In the genomic region with DNA sequence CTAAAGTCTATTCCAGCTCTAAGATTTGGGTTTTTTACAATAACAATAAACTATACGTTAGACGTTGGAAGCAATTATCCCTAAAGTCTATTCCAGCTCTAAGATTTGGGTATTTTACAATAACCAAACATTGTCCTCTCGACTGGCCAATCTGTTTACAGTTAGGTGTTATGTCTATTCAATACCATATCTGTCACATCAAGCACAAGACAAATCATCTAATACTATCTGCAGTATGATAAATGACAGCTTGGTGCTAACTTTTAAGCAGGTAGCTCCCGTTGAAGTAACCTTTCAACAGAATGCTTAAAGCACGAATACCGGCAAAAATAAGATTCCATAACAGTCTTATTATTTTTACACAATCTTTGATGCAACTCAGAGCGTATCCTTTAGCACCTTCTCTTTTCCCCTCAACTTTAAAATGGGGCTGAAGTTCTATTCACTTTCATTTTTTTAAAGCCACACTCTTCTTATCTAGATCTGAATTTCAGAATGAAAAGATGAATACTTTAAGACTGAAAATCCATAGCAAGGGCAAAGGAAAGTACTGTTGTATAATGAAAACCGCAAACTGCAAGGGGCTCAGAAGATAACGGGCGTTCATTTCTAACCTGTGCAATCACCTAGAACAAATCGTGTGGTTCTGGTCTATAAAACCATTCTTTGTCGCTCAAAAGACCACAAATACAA, we compare ENCODE assay signal across 8 cellular contexts. TPM values are rescaled to one million over a fixed set of nuclear protein-coding genes. Genes with fewer than 3 reads are reported as not detected.
A peak's percentile ranks its signal among the peaks of the same experiment; 100 is the strongest.
DNase-seq lines count a peak whose midpoint lies in the region; ATAC-seq, FAIRE-seq and TF ChIP-seq lines count a peak whose summit lies in the region.

No MANE protein-coding gene starts in this region.

- peaks cover 38% of the 10 kb centered on the region for H3K4me1 ChIP-seq in DND-41 (ENCODE audit: insufficient read depth, low read length)
- peaks cover 48% of the 10 kb centered on the region for H3K4me1 ChIP-seq in Loucy (ENCODE audit: insufficient read depth, low read length, poor library complexity, severe bottlenecking)

- H3K27ac Mint-ChIP-seq in nephron: peak overlapping the region; percentile 85 to 99 (median 98)

- H2AFZ ChIP-seq in DND-41 (ENCODE audit: low read depth, low read length) (peak overlapping the region; percentile 29), Loucy (ENCODE audit: low read length) (no peak overlapping the region)

- H4K20me1 ChIP-seq in DND-41 (ENCODE audit: insufficient read depth, low read length): peaks cover 53% of the 10 kb centered on the region
- peaks cover 48% of the 10 kb centered on the region for H4K20me1 ChIP-seq in Loucy (ENCODE audit: insufficient read depth, low read length, poor library complexity, severe bottlenecking)

- peak overlapping the region; percentile 91 for H3K27ac ChIP-seq in DND-41 (ENCODE audit: low read length)
- peak overlapping the region; percentile 96 for H3K27ac ChIP-seq in cingulate gyrus (ENCODE audit: low read depth, low read length)

- ATAC-seq in DND-41 (ENCODE audit: insufficient read depth, low read depth) (peak; percentile 12; the same call in 2 of the 3 replicates), GM18907 (IDR thresholded peaks at IDR 0.05; ENCODE audit: unreplicated experiment) (no peak)

- DNase-seq in DND-41: no peak
- no peak for DNase-seq in HTR-8/SVneo (ENCODE audit: insufficient read length, low spot score)
- no peak for DNase-seq in stimulated activated CD4-positive, alpha-beta T cell treated with anti-CD3 and anti-CD28 coated beads, Interleukin-4, amount 100 ng/mL, for 24 hours
- DNase-seq in frontal cortex (ENCODE audit: low spot score in 2 of 2): no peak

- H3K9me3 ChIP-seq in DND-41 (ENCODE audit: insufficient read depth, low read length, severe bottlenecking) (no peaks in the 10 kb centered on the region), Loucy (ENCODE audit: insufficient read depth, low read depth, low read length) (no peaks in the 10 kb centered on the region)

- H3K4me3 ChIP-seq in DND-41 (ENCODE audit: low read depth in 1 of 2, low read length in 2 of 2): peak overlapping the region; percentile 43 to 68
- H3K4me3 ChIP-seq in Loucy (ENCODE audit: low read length, poor library complexity, severe bottlenecking): peak overlapping the region; percentile 85

- H3K79me2 ChIP-seq in DND-41 (ENCODE audit: insufficient read depth, low read length) (peaks cover 67% of the 10 kb centered on the region), Loucy (ENCODE audit: insufficient read depth, low read length) (peaks cover 73% of the 10 kb centered on the region)

- no peak for FAIRE-seq in HTR-8/SVneo (lab: Jason Lieb, UNC)
- FAIRE-seq in frontal cortex (lab: Jason Lieb, UNC): no peak

- peak overlapping the region; percentile 94 to 98 (median 97) for H3K4me3 Mint-ChIP-seq in nephron

- H3K9me3 Mint-ChIP-seq in nephron: no peaks in the 10 kb centered on the region

- H3K36me3 ChIP-seq in DND-41 (ENCODE audit: insufficient read depth, low read length) (peaks cover 23% of the 10 kb centered on the region), Loucy (ENCODE audit: insufficient read depth, low read length) (peaks cover 8% of the 10 kb centered on the region; the same call in 1 of the 2 replicates)

- TF ChIP-seq CTCF in DND-41 (IDR thresholded peaks at IDR 0.05; ENCODE audit: borderline replicate concordance, extremely low read depth, low read length, poor library complexity, severe bottlenecking) (no peak), Loucy (conservative IDR thresholded peaks at IDR 0.05; ENCODE audit: low read length) (no peak), nephron (IDR thresholded peaks at IDR 0.05; ENCODE audit: unreplicated experiment in 3 of 3) (no peak)

- H3K27me3 Mint-ChIP-seq in nephron (ENCODE audit: low read depth): no peaks in the 10 kb centered on the region

- peaks cover 15% of the 10 kb centered on the region for H3F3A ChIP-seq in Loucy (ENCODE audit: low read depth)

- H3K9ac ChIP-seq in DND-41 (ENCODE audit: low read depth, low read length) (peak overlapping the region; percentile 69), Loucy (ENCODE audit: low read depth, low read length, poor library complexity, severe bottlenecking) (peak overlapping the region; percentile 88)

- H3K4me2 ChIP-seq in DND-41 (ENCODE audit: insufficient read depth, low read length): peak overlapping the region; percentile 73
- peak overlapping the region; percentile 92 for H3K4me2 ChIP-seq in Loucy (ENCODE audit: low read depth, low read length, poor library complexity, severe bottlenecking)

- H3K27me3 ChIP-seq in DND-41 (ENCODE audit: insufficient read depth, low read length, poor library complexity) (no peaks in the 10 kb centered on the region), Loucy (ENCODE audit: insufficient read depth, low read length, poor library complexity, severe bottlenecking) (no peaks in the 10 kb centered on the region)

- H3K4me1 Mint-ChIP-seq in nephron: peaks cover 24% of the 10 kb centered on the region

- H3K36me3 Mint-ChIP-seq in nephron (ENCODE audit: low read depth): peaks cover 8% of the 10 kb centered on the region

- H3K9me2 ChIP-seq in Loucy (replicated peaks; ENCODE audit: low read depth, low read length): no peaks in the 10 kb centered on the region

RNA-seq across cellular contexts. Expression of a gene that starts 0.9 kb away (rescaled TPM):
- 227 TPM for total RNA-seq in frontal cortex

RNA-seq across cellular contexts. Expression of a gene that starts 38.4 kb away (rescaled TPM):
- total RNA-seq in frontal cortex: 36.7 TPM

RNA-seq across cellular contexts. Expression of a gene that starts 50.5 kb away (rescaled TPM):
- total RNA-seq in frontal cortex: 518 TPM
